ENCODE assay signal across 17 cellular contexts in genomic region chr3:176183181-176183580, GRCh38.
"Had no signal": no experiment of that assay in that cellular context is flagged by ENCODE, and none has a peak within 500 bp of the region (broad histone marks: within the 10 kb centered on the region; RNA-seq: fewer than 3 reads in every experiment).

No MANE protein-coding gene starts in this region.

- H3K27me3 Mint-ChIP-seq: T-cell had no signal

- H3K4me1 Mint-ChIP-seq: T-cell had no signal

- H3K9me3 ChIP-seq: SK-N-SH had no signal

- H3K4me3 Mint-ChIP-seq: T-cell had no signal

- ATAC-seq: T-cell had no signal

- H3K36me3 Mint-ChIP-seq: T-cell had no signal

- H3K27ac Mint-ChIP-seq: T-cell had no signal

- DNase-seq: KBM-7, NCI-H1092, NCI-H1417 treated with DMSO at 0.1 percent for 48 hours, NCI-H146, NCI-H1694 treated with DMSO at 0.1 percent for 48 hours, NCI-H1930, NCI-H2081, NCI-H2107, NCI-H2227 treated with DMSO at 0.1 percent for 48 hours, NCI-H524, NCI-H69, NCI-H774, SHP77, SK-N-SH, SW 1271, T-cell had no signal

- H3K9ac ChIP-seq: SK-N-SH had no signal

- H3K27ac ChIP-seq: RWPE1 had no signal
